9 cellular contexts compared by ENCODE assay signal in genomic region chr9:98129451-98129881, GRCh38. TPM values are rescaled to one million over a fixed set of nuclear protein-coding genes. Genes with fewer than 3 reads are reported as not detected.
A peak's percentile ranks its signal among the peaks of the same experiment; 100 is the strongest.
DNase-seq lines count a peak whose midpoint lies in the region; ATAC-seq, FAIRE-seq and TF ChIP-seq lines count a peak whose summit lies in the region.
"Had no signal": no experiment of that assay in that cellular context is flagged by ENCODE, and none has a peak within 500 bp of the region (broad histone marks: within the 10 kb centered on the region; RNA-seq: fewer than 3 reads in every experiment).

No MANE protein-coding gene starts in this region.

- H3K27ac ChIP-seq in OCI-LY7 (ENCODE audit: low read depth, low read length, poor library complexity, severe bottlenecking) = no peak overlapping the region
- no peak overlapping the region for H3K27ac ChIP-seq in gastrocnemius medialis

- no peaks in the 10 kb centered on the region for H3K9me3 Mint-ChIP-seq in activated naive CD4-positive, alpha-beta T cell treated with anti-CD3 and anti-CD28 coated beads for 36 hours

- no peaks in the 10 kb centered on the region for H3K27me3 ChIP-seq in gastrocnemius medialis

- H3K36me3 ChIP-seq in OCI-LY7 (ENCODE audit: insufficient read depth, low read length) = no peaks in the 10 kb centered on the region
- H3K36me3 ChIP-seq in gastrocnemius medialis = no peaks in the 10 kb centered on the region

- H2AFZ ChIP-seq in OCI-LY7 (ENCODE audit: low read length) = no peak overlapping the region

- no peak for TF ChIP-seq POLR2A in GM12892 (IDR thresholded peaks at IDR 0.05; ENCODE audit: low read depth, low read length)
- TF ChIP-seq POLR2A in gastrocnemius medialis (IDR thresholded peaks at IDR 0.05) = no peak

- H3K4me1 ChIP-seq in OCI-LY7 (ENCODE audit: insufficient read depth, low read length, poor library complexity, severe bottlenecking) (peaks cover 23% of the 10 kb centered on the region), gastrocnemius medialis (no peaks in the 10 kb centered on the region)

- in situ Hi-C loops in gastrocnemius medialis (cut with MboI; ENCODE audit: low sequenced_read_pairs in 4 of 4) = no loop called here

- H3K4me1 Mint-ChIP-seq in activated naive CD4-positive, alpha-beta T cell treated with anti-CD3 and anti-CD28 coated beads for 36 hours (ENCODE audit: low read depth) = peaks cover 2% of the 10 kb centered on the region

- no peaks in the 10 kb centered on the region for H3K9me3 ChIP-seq in OCI-LY7 (ENCODE audit: low read length)
- no peaks in the 10 kb centered on the region for H3K9me3 ChIP-seq in gastrocnemius medialis

- no peak overlapping the region for H3K27ac Mint-ChIP-seq in activated naive CD4-positive, alpha-beta T cell treated with anti-CD3 and anti-CD28 coated beads for 36 hours

- no peaks in the 10 kb centered on the region for H4K20me1 ChIP-seq in OCI-LY7 (ENCODE audit: insufficient read depth, low read length)

- H3K4me3 ChIP-seq in OCI-LY7 (ENCODE audit: low read depth, low read length, poor library complexity, severe bottlenecking) = no peak overlapping the region
- no peak overlapping the region for H3K4me3 ChIP-seq in gastrocnemius medialis

- peak; percentile 89 for FAIRE-seq in GM12892 (lab: Jason Lieb, UNC)
- FAIRE-seq: astrocyte had no signal

- H3K9me2 ChIP-seq in OCI-LY7 (ENCODE audit: insufficient read depth, low read length) = no peaks in the 10 kb centered on the region

- intact Hi-C loops in OCI-LY7 (cut with micrococcal nuclease; ENCODE audit: unreplicated experiment) (no loop called here), gastrocnemius medialis (cut with DNase I; ENCODE audit: low total_unique reads) (no loop called here)
- intact Hi-C loops in activated naive CD4-positive, alpha-beta T cell treated with anti-CD3 and anti-CD28 coated beads for 36 hours (cut with micrococcal nuclease) = no loop called here

- CTCF ChIA-PET in OCI-LY7 (lab: Charles Lee; ENCODE audit: unreplicated experiment) = no interaction called here
- CTCF ChIA-PET in activated naive CD4-positive, alpha-beta T cell treated with anti-CD3 and anti-CD28 coated beads for 36 hours (lab: Charles Lee) = interaction anchor here (0.5 to 1.1 kb wide), 2 partner anchors 8 to 12 kb away, joined by 3 read pairs; no protein-coding TSS in a partner anchor

- H3K4me3 Mint-ChIP-seq in activated naive CD4-positive, alpha-beta T cell treated with anti-CD3 and anti-CD28 coated beads for 36 hours = no peak overlapping the region

- H3K36me3 Mint-ChIP-seq in activated naive CD4-positive, alpha-beta T cell treated with anti-CD3 and anti-CD28 coated beads for 36 hours (ENCODE audit: low read depth) = peaks cover 4% of the 10 kb centered on the region

- TF ChIP-seq CTCF in OCI-LY7 (conservative IDR thresholded peaks at IDR 0.05; ENCODE audit: low read length) (no peak), gastrocnemius medialis (IDR thresholded peaks at IDR 0.05 in 4 of 5, conservative IDR thresholded peaks at IDR 0.05 in 1 of 5) (no peak)

- no TSS peak for BruUV-seq in OCI-LY7 (replicated peaks; lab: Mats Ljungman, UMichigan)

- no peaks in the 10 kb centered on the region for H3K79me2 ChIP-seq in OCI-LY7 (ENCODE audit: insufficient read depth, low read depth, low read length)

- POLR2A ChIA-PET in OCI-LY7 (lab: Charles Lee) = interaction anchor here (0.5 to 1.4 kb wide), 5 partner anchors 11 to 496 kb away, joined by 3 to 7 read pairs (median 3); partner anchors contain the start of genes TRIM14 and TSTD2

- H3K27me3 Mint-ChIP-seq in activated naive CD4-positive, alpha-beta T cell treated with anti-CD3 and anti-CD28 coated beads for 36 hours (ENCODE audit: low read depth) = no peaks in the 10 kb centered on the region

- ATAC-seq in HG02642 (IDR thresholded peaks at IDR 0.05; ENCODE audit: poor library complexity, unreplicated experiment) (peak; percentile 49), gastrocnemius medialis (no peak)

- peak overlapping the region; percentile 33; the same call in 1 of the 2 replicates for H3K4me2 ChIP-seq in OCI-LY7 (ENCODE audit: low read length)

- DNase-seq in GM12892 (ENCODE audit: insufficient read length) (peak; percentile 58), OCI-LY7 (ENCODE audit: low spot score) (peak; percentile 78), medulla oblongata (ENCODE audit: extremely low spot score) (peak; percentile 50), gastrocnemius medialis (no peak), kidney glomerular epithelial cell (lab: John Stamatoyannopoulos, UW) (no peak)
- no peak for DNase-seq in stimulated activated naive CD4-positive, alpha-beta T cell (lab: John Stamatoyannopoulos, UW)
- DNase-seq in activated naive CD4-positive, alpha-beta T cell treated with anti-CD3 and anti-CD28 coated beads for 36 hours = no peak

RNA-seq across cellular contexts. Expression of gene TRIM14, which starts 10.4 kb away (rescaled TPM):
- polyA plus RNA-seq in GM12892 (2012; ENCODE audit: missing spikeins) = 20.8 TPM
- 18.4 and 21.4 TPM in 2 replicates for total RNA-seq in OCI-LY7 (2014; rRNA removed; shearing (Covaris generic))
- total RNA-seq in OCI-LY7 (2022) = 26.0 and 31.2 TPM in 2 replicates
- total RNA-seq in gastrocnemius medialis = 1 to 10 TPM; 1.1 to 3.2 (median 1.3) TPM
- total RNA-seq in activated naive CD4-positive, alpha-beta T cell treated with anti-CD3 and anti-CD28 coated beads for 36 hours = 10 to 100 TPM; 49.6 to 55.0 TPM

Comparison
In these comparisons a context has a peak if more than half of its experiments do, and no peak if none do; other contexts are left out.
1. DNase-seq: peak in GM12892 (single experiment), OCI-LY7 (single experiment) and medulla oblongata (single experiment); none in stimulated activated naive CD4-positive, alpha-beta T cell (0 of 6), gastrocnemius medialis (0 of 2), activated naive CD4-positive, alpha-beta T cell treated with anti-CD3 and anti-CD28 coated beads for 36 hours (single experiment) and kidney glomerular epithelial cell (single experiment).
2. RNA of gene TRIM14, which starts 10.4 kb away (total RNA-seq): 49.6 to 55.0 TPM in activated naive CD4-positive, alpha-beta T cell treated with anti-CD3 and anti-CD28 coated beads for 36 hours and 18.4 to 31.2 TPM in OCI-LY7; 1.1 to 3.2 TPM in gastrocnemius medialis; every median in the first group is over 4 times any median in the second.